In genomic region chr11:3797329-3798090, GRCh38 we compare ENCODE assay signal across 8 cellular contexts. TPM values are rescaled to one million over a fixed set of nuclear protein-coding genes. Genes with fewer than 3 reads are reported as not detected.
A peak's percentile ranks its signal among the peaks of the same experiment; 100 is the strongest.
DNase-seq lines count a peak whose midpoint lies in the region; ATAC-seq, FAIRE-seq and TF ChIP-seq lines count a peak whose summit lies in the region.

NUP98 (minus strand) TSS chr11:3797554; CDS start chr11:3782117, 15,437 bp downstream.

- H3K4me3 ChIP-seq in Loucy (ENCODE audit: low read length, poor library complexity, severe bottlenecking) = peak within 1 kb of the TSS; percentile 100
- H3K4me3 ChIP-seq in fibroblast of mammary gland (ENCODE audit: control insufficient read depth, low read depth, low read length) = peak within 1 kb of the TSS; percentile 95

- peaks cover 0 to 2% (median 0%) of the 10 kb centered on the region in 5 donors for H3K27me3 Mint-ChIP-seq in naive thymus-derived CD8-positive, alpha-beta T cell

- H3K4me1 Mint-ChIP-seq in naive thymus-derived CD8-positive, alpha-beta T cell = peaks cover 17 to 60% (median 52%) of the 10 kb centered on the region in 4 donors

- peak within 1 kb of the TSS; percentile 97 to 100 (median 99) for H3K27ac Mint-ChIP-seq in naive thymus-derived CD8-positive, alpha-beta T cell

- H3K4me3 Mint-ChIP-seq in naive thymus-derived CD8-positive, alpha-beta T cell = peak within 1 kb of the TSS; percentile 86 to 97 (median 96)

- no peaks in the 10 kb centered on the region for H3K9me3 ChIP-seq in Loucy (ENCODE audit: insufficient read depth, low read depth, low read length)

- H3K9me3 Mint-ChIP-seq in naive thymus-derived CD8-positive, alpha-beta T cell = no peaks in the 10 kb centered on the region

- peak within 1 kb of the TSS; percentile 98 for H3K9ac ChIP-seq in Loucy (ENCODE audit: low read depth, low read length, poor library complexity, severe bottlenecking)

- H3K27me3 ChIP-seq in Loucy (ENCODE audit: insufficient read depth, low read length, poor library complexity, severe bottlenecking) = peaks cover 6% of the 10 kb centered on the region

- H3K4me1 ChIP-seq in Loucy (ENCODE audit: insufficient read depth, low read length, poor library complexity, severe bottlenecking) = peaks cover 36% of the 10 kb centered on the region

- DNase-seq in EL (peak; percentile 100), H54 (ENCODE audit: insufficient read length, low spot score) (peak; percentile 99), fibroblast of mammary gland (ENCODE audit: low read depth) (peak; percentile 99)
- peak; percentile 100 for DNase-seq in activated T-helper 9 cell treated with anti-CD3 and anti-CD28 coated beads, Interleukin-2, amount 50 U/mL, for 16 hours (ENCODE audit: low read depth)
- DNase-seq in naive thymus-derived CD8-positive, alpha-beta T cell = peak; percentile 97 to 100 (median 100)
- peak; percentile 97 to 100 (median 100) for DNase-seq in stimulated activated naive CD4-positive, alpha-beta T cell (lab: John Stamatoyannopoulos, UW)

- TF ChIP-seq CTCF in Loucy (conservative IDR thresholded peaks at IDR 0.05; ENCODE audit: low read length) = no peak
- TF ChIP-seq CTCF in fibroblast of mammary gland (conservative IDR thresholded peaks at IDR 0.05; ENCODE audit: control insufficient read depth, insufficient read depth, low read depth, low read length) = no peak

- peaks cover 64% of the 10 kb centered on the region for H3K79me2 ChIP-seq in Loucy (ENCODE audit: insufficient read depth, low read length)

- H3K36me3 ChIP-seq in Loucy (ENCODE audit: insufficient read depth, low read length) = peaks cover 11% of the 10 kb centered on the region; the same call in 1 of the 2 replicates

- ATAC-seq in naive thymus-derived CD8-positive, alpha-beta T cell = peak; percentile 93

- FAIRE-seq in H54 (lab: Jason Lieb, UNC) = peak; percentile 96

- peak within 1 kb of the TSS; percentile 95 for H3K4me2 ChIP-seq in Loucy (ENCODE audit: low read depth, low read length, poor library complexity, severe bottlenecking)

- 0 out of 2 replicates have a peak, but pooled peaks cover 3% of the 10 kb centered on the region for H3F3A ChIP-seq in Loucy (ENCODE audit: low read depth)

- peaks cover 43% of the 10 kb centered on the region for H4K20me1 ChIP-seq in Loucy (ENCODE audit: insufficient read depth, low read length, poor library complexity, severe bottlenecking)

- peak within 1 kb of the TSS; percentile 82 for H2AFZ ChIP-seq in Loucy (ENCODE audit: low read length)

- TF ChIP-seq POLR2A in H54 (IDR thresholded peaks at IDR 0.05; ENCODE audit: low read depth, low read length) (peak; percentile 98), Raji (IDR thresholded peaks at IDR 0.05; ENCODE audit: insufficient read depth, low read depth, low read length) (peak; percentile 81)

- no peaks in the 10 kb centered on the region for H3K9me2 ChIP-seq in Loucy (replicated peaks; ENCODE audit: low read depth, low read length)

- peaks cover 0 to 27% (median 0%) of the 10 kb centered on the region in 3 donors for H3K36me3 Mint-ChIP-seq in naive thymus-derived CD8-positive, alpha-beta T cell

- POLR2A ChIA-PET in naive thymus-derived CD8-positive, alpha-beta T cell (lab: Charles Lee) = interaction anchor here (0.6 to 3.0 kb wide), 13 partner anchors 10 to 151 kb away, joined by 3 to 29 read pairs (median 4); partner anchors contain the start of genes PGAP2, RHOG and STIM1

RNA-seq across cellular contexts. Expression of gene NUP98, which starts in this region (rescaled TPM):
- 100 to 1,000 TPM; 106 to 126 TPM for total RNA-seq in naive thymus-derived CD8-positive, alpha-beta T cell
- polyA plus RNA-seq in naive thymus-derived CD8-positive, alpha-beta T cell = 10 to 100 TPM; 31.8 to 50.9 (median 44.9) TPM

Comparison
In these comparisons a context has a peak if more than half of its experiments do, and no peak if none do; other contexts are left out.
1. Peak in every context shown above with its lines: DNase-seq, ATAC-seq and H3K4me3 ChIP-seq.